In genomic region chr1:50505427-50505826, GRCh38 we compare ENCODE assay signal across 34 cellular contexts.
DNase-seq lines count a peak whose midpoint lies in the region; ATAC-seq, FAIRE-seq and TF ChIP-seq lines count a peak whose summit lies in the region.
"Had no signal": no experiment of that assay in that cellular context is flagged by ENCODE, and none has a peak within 500 bp of the region (broad histone marks: within the 10 kb centered on the region; RNA-seq: fewer than 3 reads in every experiment).

No MANE protein-coding gene starts in this region.

- DNase-seq in Calu3 (no peak), GM12878 (ENCODE audit: low read depth, low spot score) (no peak), K562 (ENCODE audit: extremely low read depth in 1 of 4, low spot score in 3 of 4) (no peak), DMS 273 (lab: John Stamatoyannopoulos, UW; ENCODE audit: unreplicated experiment) (no peak), HFFc6 (no peak)
- DNase-seq: 8988T; ACHN; AML-193; BE2C; C1 segment of cervical spinal cord; Caco-2; CD4-positive, alpha-beta memory T cell; CD4-positive, alpha-beta T cell; CD4-positive, CD25-positive, alpha-beta regulatory T cell; CD8-positive, alpha-beta memory T cell; CD8-positive, alpha-beta T cell; COR-L47; DMS 273 treated with DMSO at 0.1 percent for 48 hours; DMS153; DMS53; DMS79; DMS79 treated with DMSO at 0.1 percent for 48 hours; DND-41; EL had no signal

- H3K9ac ChIP-seq in GM12878 (ENCODE audit: control insufficient read depth, insufficient read depth, low read length) (no peak overlapping the region), K562 (ENCODE audit: insufficient read depth in 1 of 2, low read depth in 2 of 2, low read length in 2 of 2) (no peak overlapping the region)
- H3K9ac ChIP-seq: BLaER1; BLaER1 treated with 17β-estradiol and CSF1 and Interleukin-3, amounts not matched to agents 10 nM and 100 nM had no signal

- H3K36me3 Mint-ChIP-seq in Calu3 (ENCODE audit: insufficient read depth, unreplicated experiment) (no peaks in the 10 kb centered on the region), HFFc6 (ENCODE audit: low read depth) (peaks cover 20% of the 10 kb centered on the region)

- ATAC-seq in GM12878 = no peak
- ATAC-seq in K562 = no peak
- ATAC-seq in HG02885 (IDR thresholded peaks at IDR 0.05; ENCODE audit: poor library complexity, unreplicated experiment) = no peak
- ATAC-seq: A549; CD8-positive, alpha-beta T cell had no signal

- SMC1A ChIA-PET in GM12878 (lab: Charles Lee; ENCODE audit: uncharacterized antibody, unreplicated experiment) = no interaction called here

- TF ChIP-seq RAD21 in GM12878 (IDR thresholded peaks at IDR 0.05; ENCODE audit: insufficient read depth, low read depth, low read length) (no peak), K562 (CRISPR knock-in tag; conservative IDR thresholded peaks at IDR 0.05 in 1 of 2, IDR thresholded peaks at IDR 0.05 in 1 of 2) (no peak)

- TF ChIP-seq EP300 in GM12878 (IDR thresholded peaks at IDR 0.05; ENCODE audit: borderline replicate concordance in 1 of 2, control insufficient read depth in 1 of 2, low read depth in 2 of 2, low read length in 2 of 2) (no peak), K562 (IDR thresholded peaks at IDR 0.05; ENCODE audit: low read length) (no peak)

- H3K4me3 ChIP-seq in GM12878 (no peak overlapping the region), K562 (no peak overlapping the region)
- H3K4me3 ChIP-seq: A549; BLaER1; BLaER1 treated with 17β-estradiol and CSF1 and Interleukin-3, amounts not matched to agents 10 nM and 100 nM had no signal

- POLR2A ChIA-PET in GM12878 (lab: Charles Lee) (no interaction called here), K562 (lab: Yijun Ruan, JAX) (no interaction called here)

- H3K4me2 ChIP-seq in GM12878 (ENCODE audit: control insufficient read depth, insufficient read depth) (no peak overlapping the region), K562 (ENCODE audit: insufficient read depth, low read length) (no peak overlapping the region)
- H3K4me2 ChIP-seq: A549; BLaER1; BLaER1 treated with 17β-estradiol and CSF1 and Interleukin-3, amounts not matched to agents 10 nM and 100 nM had no signal

- in situ Hi-C loops in GM12878 (cut with MboI) = no loop called here
- in situ Hi-C loops in K562 (cut with MboI) = no loop called here

- BruUV-seq in Calu3 (replicated peaks; lab: Mats Ljungman, UMichigan) (no TSS peak), GM12878 (replicated peaks; lab: Mats Ljungman, UMichigan) (no TSS peak), K562 (replicated peaks; lab: Mats Ljungman, UMichigan) (no TSS peak)

- no peaks in the 10 kb centered on the region; a peak in 1 of 4 replicates for H3K36me3 ChIP-seq in GM12878 (ENCODE audit: control insufficient read depth in 2 of 2, insufficient read depth in 2 of 2, low read length in 1 of 2)
- peaks cover 14% of the 10 kb centered on the region for H3K36me3 ChIP-seq in K562 (ENCODE audit: control insufficient read depth, insufficient read depth, low read length)
- H3K36me3 ChIP-seq: BE2C had no signal

- H3K9me3 ChIP-seq in GM12878 (replicated peaks; ENCODE audit: control insufficient read depth, insufficient read depth, low read length) (no peaks in the 10 kb centered on the region; the same call in 1 of the 3 replicates), K562 (replicated peaks; ENCODE audit: control insufficient read depth, insufficient read depth, low read depth, low read length) (no peaks in the 10 kb centered on the region)
- H3K9me3 ChIP-seq: BE2C, Caco-2 had no signal

- RAD21 ChIA-PET in GM12878 (lab: Charles Lee; ENCODE audit: unreplicated experiment) = no interaction called here

- peak overlapping the region; percentile 41 for H3K27ac Mint-ChIP-seq in Calu3 (ENCODE audit: unreplicated experiment)
- no peak overlapping the region for H3K27ac Mint-ChIP-seq in HFFc6
- H3K27ac Mint-ChIP-seq: B cell; CD14-positive monocyte; CD4-positive, alpha-beta memory T cell; CD4-positive, alpha-beta T cell; CD4-positive, CD25-positive, alpha-beta regulatory T cell; CD8-positive, alpha-beta memory T cell; CD8-positive, alpha-beta T cell had no signal

- H2AFZ ChIP-seq in GM12878 (ENCODE audit: control insufficient read depth, low read depth, low read length) = no peak overlapping the region
- H2AFZ ChIP-seq in K562 (ENCODE audit: low read depth, low read length) = no peak overlapping the region

- H3K9me1 ChIP-seq in K562 (ENCODE audit: control insufficient read depth, insufficient read depth, low read length) = no peaks in the 10 kb centered on the region

- H3K27me3 ChIP-seq in GM12878 (replicated peaks in 1 of 2; ENCODE audit: control insufficient read depth in 2 of 2, insufficient read depth in 2 of 2, low read length in 1 of 2) (no peaks in the 10 kb centered on the region), K562 (ENCODE audit: control insufficient read depth in 2 of 2, insufficient read depth in 2 of 2, low read length in 2 of 2) (no peaks in the 10 kb centered on the region)
- H3K27me3 ChIP-seq: BE2C; BLaER1; BLaER1 treated with 17β-estradiol and CSF1 and Interleukin-3, amounts not matched to agents 10 nM and 100 nM had no signal

- no peaks in the 10 kb centered on the region for H4K20me1 ChIP-seq in GM12878 (ENCODE audit: control insufficient read depth, insufficient read depth)
- no peaks in the 10 kb centered on the region for H4K20me1 ChIP-seq in K562 (replicated peaks; ENCODE audit: control insufficient read depth, insufficient read depth, low read length)
- H4K20me1 ChIP-seq: BLaER1; BLaER1 treated with 17β-estradiol and CSF1 and Interleukin-3, amounts not matched to agents 10 nM and 100 nM had no signal

- no peaks in the 10 kb centered on the region for H3K4me1 ChIP-seq in GM12878 (ENCODE audit: control insufficient read depth, insufficient read depth, low read length)
- H3K4me1 ChIP-seq in K562 (replicated peaks in 1 of 2; ENCODE audit: control insufficient read depth in 2 of 2, insufficient read depth in 2 of 2, low read length in 2 of 2) = no peaks in the 10 kb centered on the region
- H3K4me1 ChIP-seq: A549, BE2C, BLaER1, Caco-2 had no signal

- no peak for TF ChIP-seq CTCF in Calu3 (IDR thresholded peaks at IDR 0.05; ENCODE audit: unreplicated experiment)
- TF ChIP-seq CTCF in GM12878 (IDR thresholded peaks at IDR 0.05 in 2 of 3, conservative IDR thresholded peaks at IDR 0.05 in 1 of 3; ENCODE audit: control insufficient read depth in 2 of 3, extremely low read depth in 1 of 3, insufficient read depth in 1 of 3, low read depth in 3 of 3, low read length in 3 of 3) = no peak
- no peak for TF ChIP-seq CTCF in K562 (IDR thresholded peaks at IDR 0.05 in 2 of 3, conservative IDR thresholded peaks at IDR 0.05 in 1 of 3; ENCODE audit: insufficient read depth in 2 of 3, low read depth in 1 of 3, low read length in 3 of 3)
- no peak for TF ChIP-seq CTCF in HFFc6 (IDR thresholded peaks at IDR 0.05)

- H3K4me3 Mint-ChIP-seq in Calu3 (ENCODE audit: low read depth, unreplicated experiment) (no peak overlapping the region), HFFc6 (no peak overlapping the region)
- H3K4me3 Mint-ChIP-seq: B cell; CD14-positive monocyte; CD4-positive, alpha-beta memory T cell; CD4-positive, alpha-beta T cell; CD4-positive, CD25-positive, alpha-beta regulatory T cell; CD8-positive, alpha-beta memory T cell; CD8-positive, alpha-beta T cell had no signal

- H3K79me2 ChIP-seq in GM12878 (ENCODE audit: control insufficient read depth, insufficient read depth, low read length) (no peaks in the 10 kb centered on the region), K562 (ENCODE audit: control insufficient read depth, insufficient read depth, low read length) (no peaks in the 10 kb centered on the region)

- H3K4me1 Mint-ChIP-seq in Calu3 (ENCODE audit: low read depth, unreplicated experiment) (no peaks in the 10 kb centered on the region), HFFc6 (ENCODE audit: low read depth) (no peaks in the 10 kb centered on the region)
- H3K4me1 Mint-ChIP-seq: CD4-positive, alpha-beta memory T cell; CD8-positive, alpha-beta memory T cell had no signal

- H3K27ac ChIP-seq in GM12878 (ENCODE audit: control insufficient read depth, insufficient read depth) (no peak overlapping the region), K562 (ENCODE audit: extremely low read depth, low read depth, low read length) (no peak overlapping the region)
- H3K27ac ChIP-seq: 22Rv1; A549; BLaER1; BLaER1 treated with 17β-estradiol and CSF1 and Interleukin-3, amounts not matched to agents 10 nM and 100 nM; C4-2B had no signal

- intact Hi-C loops in Calu3 (cut with micrococcal nuclease; ENCODE audit: unreplicated experiment) = no loop called here
- intact Hi-C loops in GM12878 (cut with micrococcal nuclease; ENCODE audit: unreplicated experiment) = no loop called here
- intact Hi-C loops in K562 (cut with micrococcal nuclease) = no loop called here

- CTCF ChIA-PET in Calu3 (lab: Charles Lee) = interaction anchor here (0.6 kb wide), 1 partner anchor 56 kb away, joined by 4 read pairs; no protein-coding TSS in a partner anchor
- CTCF ChIA-PET in GM12878 (lab: Yijun Ruan, JAX) = no interaction called here
- CTCF ChIA-PET in K562 (lab: Yijun Ruan, JAX; ENCODE audit: low intra/inter-chr PET ratio) = no interaction called here

- FAIRE-seq in GM12878 (lab: Jason Lieb, UNC) (no peak), K562 (lab: Jason Lieb, UNC) (no peak)
- FAIRE-seq: A204.1, A549, D721Med had no signal

- H3K27me3 Mint-ChIP-seq in Calu3 (ENCODE audit: unreplicated experiment) = no peaks in the 10 kb centered on the region
- no peaks in the 10 kb centered on the region for H3K27me3 Mint-ChIP-seq in HFFc6 (ENCODE audit: insufficient read depth)
- H3K27me3 Mint-ChIP-seq: B cell; CD4-positive, alpha-beta memory T cell; CD4-positive, alpha-beta T cell; CD4-positive, CD25-positive, alpha-beta regulatory T cell; CD8-positive, alpha-beta memory T cell had no signal

- H3K9me3 Mint-ChIP-seq in Calu3 (ENCODE audit: low read depth, unreplicated experiment) (peaks cover 4% of the 10 kb centered on the region), HFFc6 (no peaks in the 10 kb centered on the region)

- TF ChIP-seq POLR2A in GM12878 (IDR thresholded peaks at IDR 0.05; ENCODE audit: low read depth, low read length) (no peak), K562 (conservative IDR thresholded peaks at IDR 0.05) (no peak)

TF ChIP-seq in GM12878, 131 proteins besides CTCF, POLR2A, EP300 and RAD21 (continues in another document):
- TF ChIP-seq HDAC2 (IDR thresholded peaks at IDR 0.05) (no peak), GATAD2B (conservative IDR thresholded peaks at IDR 0.05; ENCODE audit: low read depth) (no peak)

TF ChIP-seq in K562, 482 proteins besides CTCF, POLR2A, EP300 and RAD21 (continues in another document):
- TF ChIP-seq CBFB (CRISPR knock-in tag; IDR thresholded peaks at IDR 0.05) = no peak
